ENCODE assay signal across 8 cellular contexts in genomic region chr5:117454716-117455212, GRCh38.
DNase-seq lines count a peak whose midpoint lies in the region; ATAC-seq and TF ChIP-seq lines count a peak whose summit lies in the region.

No MANE protein-coding gene starts in this region.

- no peak overlapping the region for H3K27ac Mint-ChIP-seq in neural crest cell (ENCODE audit: unreplicated experiment)

- peaks cover 17% of the 10 kb centered on the region for H3K9me3 Mint-ChIP-seq in neural crest cell

- no peak overlapping the region for H3K4me3 Mint-ChIP-seq in neural crest cell

- H3K36me3 Mint-ChIP-seq in neural crest cell (ENCODE audit: low read depth) = no peaks in the 10 kb centered on the region

- H3K27me3 Mint-ChIP-seq in neural crest cell (ENCODE audit: low read depth) = no peaks in the 10 kb centered on the region

- peak; percentile 89 for ATAC-seq in GM18519 (IDR thresholded peaks at IDR 0.05; ENCODE audit: low FRiP score, unreplicated experiment)
- peak; percentile 95 for ATAC-seq in HG02973 (IDR thresholded peaks at IDR 0.05; ENCODE audit: unreplicated experiment)
- ATAC-seq in esophagus mucosa = peak; percentile 87

- DNase-seq in AG08396 (ENCODE audit: low spot score) = peak; percentile 13
- DNase-seq in NCI-H2081 (lab: John Stamatoyannopoulos, UW) = peak; percentile 55 to 70
- DNase-seq in activated CD4-positive, alpha-beta T cell treated with anti-CD3 and anti-CD28 coated beads, Interleukin-2, amount 50 U/mL, for 24 hours (ENCODE audit: low read depth in 1 of 2, low spot score in 1 of 2) = peak; percentile 11 to 33
- no peak for DNase-seq in neural crest cell (ENCODE audit: low read depth, low spot score)
- no peak for DNase-seq in NCI-H1930 (lab: John Stamatoyannopoulos, UW)

- TF ChIP-seq CTCF in neural crest cell (conservative IDR thresholded peaks at IDR 0.05) = peak; percentile 82

- H3K4me1 Mint-ChIP-seq in neural crest cell = no peaks in the 10 kb centered on the region

Comparison
In these comparisons a context has a peak if more than half of its experiments do, and no peak if none do; other contexts are left out.
1. DNase-seq: peak in AG08396 (single experiment), NCI-H2081 (2 of 2) and activated CD4-positive, alpha-beta T cell treated with anti-CD3 and anti-CD28 coated beads, Interleukin-2, amount 50 U/mL, for 24 hours (2 of 2); none in neural crest cell (single experiment) and NCI-H1930 (0 of 2).
2. Peak in every context shown above with its lines, with median percentiles within 50 percentile points of each other: ATAC-seq.